ENCODE assay signal across 21 cellular contexts in the genomic region with DNA sequence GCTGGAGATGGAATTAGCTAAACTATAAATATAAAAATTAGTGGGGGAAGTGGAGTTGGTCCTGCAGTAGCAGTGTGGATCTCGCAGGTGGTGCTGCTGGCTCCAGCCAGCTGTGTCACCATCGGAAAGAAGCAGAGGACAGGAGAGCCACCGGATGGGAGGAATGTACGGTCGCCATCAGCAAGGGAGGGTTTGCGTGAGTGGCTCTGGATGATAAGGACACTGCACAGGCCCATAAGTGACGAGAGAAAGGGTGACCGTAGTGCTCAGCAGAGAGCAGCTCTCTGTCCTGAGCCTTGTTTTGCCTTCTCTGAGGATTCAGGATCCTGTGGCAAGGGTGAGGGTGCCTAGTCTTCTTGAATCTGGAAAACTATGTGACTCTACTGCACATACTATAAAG.
A peak's percentile ranks its signal among the peaks of the same experiment; 100 is the strongest.
DNase-seq lines count a peak whose midpoint lies in the region; ATAC-seq and TF ChIP-seq lines count a peak whose summit lies in the region.
"Had no signal": no experiment of that assay in that cellular context is flagged by ENCODE, and none has a peak within 500 bp of the region (broad histone marks: within the 10 kb centered on the region; RNA-seq: fewer than 3 reads in every experiment).

No MANE protein-coding gene starts in this region.

- H3K9me2 ChIP-seq in SK-N-SH: no peaks in the 10 kb centered on the region

- H3K27ac Mint-ChIP-seq in central memory CD8-positive, alpha-beta T cell (ENCODE audit: low read depth): peak overlapping the region; percentile 72
- no peak overlapping the region for H3K27ac Mint-ChIP-seq in natural killer cell treated with Interleukin-12 subunit alpha and Interleukin-12 subunit beta and Interleukin-15 and Interleukin-18, amount 100 ng/mL, for 72 hours
- no peak overlapping the region for H3K27ac Mint-ChIP-seq in CD4-positive, alpha-beta T cell
- H3K27ac Mint-ChIP-seq: B cell; CD4-positive, CD25-positive, alpha-beta regulatory T cell had no signal

- H3K9me3 Mint-ChIP-seq in central memory CD8-positive, alpha-beta T cell: no peaks in the 10 kb centered on the region
- no peaks in the 10 kb centered on the region for H3K9me3 Mint-ChIP-seq in natural killer cell treated with Interleukin-12 subunit alpha and Interleukin-12 subunit beta and Interleukin-15 and Interleukin-18, amount 100 ng/mL, for 72 hours
- no peaks in the 10 kb centered on the region for H3K9me3 Mint-ChIP-seq in CD4-positive, alpha-beta T cell

- H3K9ac ChIP-seq in SK-N-SH: no peak overlapping the region
- H3K9ac ChIP-seq: GM23248 had no signal

- peaks cover 5% of the 10 kb centered on the region for H3K36me3 Mint-ChIP-seq in central memory CD8-positive, alpha-beta T cell (ENCODE audit: insufficient read depth)
- H3K36me3 Mint-ChIP-seq in natural killer cell treated with Interleukin-12 subunit alpha and Interleukin-12 subunit beta and Interleukin-15 and Interleukin-18, amount 100 ng/mL, for 72 hours: no peaks in the 10 kb centered on the region
- H3K36me3 Mint-ChIP-seq in CD4-positive, alpha-beta T cell (ENCODE audit: low read depth): peaks cover 5% of the 10 kb centered on the region

- no peak overlapping the region for H3K4me2 ChIP-seq in SK-N-SH

- H3K9me3 ChIP-seq in SK-N-SH: no peaks in the 10 kb centered on the region
- no peaks in the 10 kb centered on the region for H3K9me3 ChIP-seq in BE2C
- H3K9me3 ChIP-seq in CD4-positive, alpha-beta T cell (ENCODE audit: control insufficient read depth, low read length): no peaks in the 10 kb centered on the region

- peak; percentile 15; the same call in 1 of the 2 replicates for TF ChIP-seq RAD21 in SK-N-SH (IDR thresholded peaks at IDR 0.05; ENCODE audit: low read length)

- POLR2A ChIA-PET in SK-N-SH (lab: Yijun Ruan, JAX): no interaction called here
- POLR2A ChIA-PET in CD4-positive, alpha-beta T cell (lab: Charles Lee): no interaction called here

- no peak overlapping the region for H3K4me3 ChIP-seq in SK-N-SH (ENCODE audit: low read depth in 2 of 2, low read length in 1 of 2)
- H3K4me3 ChIP-seq in BE2C (ENCODE audit: low read depth, low read length): no peak overlapping the region
- H3K4me3 ChIP-seq: GM23248 had no signal

- H3K27me3 ChIP-seq in SK-N-SH (ENCODE audit: insufficient read depth) (no peaks in the 10 kb centered on the region), BE2C (no peaks in the 10 kb centered on the region)
- no peaks in the 10 kb centered on the region for H3K27me3 ChIP-seq in CD4-positive, alpha-beta T cell (ENCODE audit: control insufficient read depth, insufficient read depth, low read length)

- no peaks in the 10 kb centered on the region for H3K27me3 Mint-ChIP-seq in central memory CD8-positive, alpha-beta T cell
- no peaks in the 10 kb centered on the region for H3K27me3 Mint-ChIP-seq in natural killer cell treated with Interleukin-12 subunit alpha and Interleukin-12 subunit beta and Interleukin-15 and Interleukin-18, amount 100 ng/mL, for 72 hours
- H3K27me3 Mint-ChIP-seq in CD4-positive, alpha-beta T cell: no peaks in the 10 kb centered on the region
- H3K27me3 Mint-ChIP-seq: B cell; CD4-positive, CD25-positive, alpha-beta regulatory T cell had no signal

- H3K36me3 ChIP-seq in SK-N-SH (replicated peaks in 1 of 2; ENCODE audit: control insufficient read depth in 1 of 2, insufficient read depth in 2 of 2, low read length in 1 of 2) (no peaks in the 10 kb centered on the region), BE2C (no peaks in the 10 kb centered on the region)

- H3K4me3 Mint-ChIP-seq in central memory CD8-positive, alpha-beta T cell: no peak overlapping the region
- H3K4me3 Mint-ChIP-seq in natural killer cell treated with Interleukin-12 subunit alpha and Interleukin-12 subunit beta and Interleukin-15 and Interleukin-18, amount 100 ng/mL, for 72 hours: no peak overlapping the region
- H3K4me3 Mint-ChIP-seq in CD4-positive, alpha-beta T cell: no peak overlapping the region
- H3K4me3 Mint-ChIP-seq: B cell; CD4-positive, CD25-positive, alpha-beta regulatory T cell had no signal

- no peak overlapping the region for H3K27ac ChIP-seq in SK-N-SH (ENCODE audit: low read depth in 2 of 2, low read length in 1 of 2)
- no peak overlapping the region for H3K27ac ChIP-seq in CD4-positive, alpha-beta T cell (ENCODE audit: low read depth, low read length)
- H3K27ac ChIP-seq: GM23248 had no signal

- WGBS in SK-N-SH (ENCODE audit: low lambda C conversion rate): 89% methylated on average over 8 of the region's 8 CpGs

- H3K79me2 ChIP-seq in SK-N-SH (ENCODE audit: insufficient read depth): no peaks in the 10 kb centered on the region

- TF ChIP-seq CTCF in SK-N-SH (IDR thresholded peaks at IDR 0.05) (no peak), BE2C (IDR thresholded peaks at IDR 0.05; ENCODE audit: low read depth, low read length) (peak; percentile 47)
- no peak for TF ChIP-seq CTCF in CD4-positive, alpha-beta T cell (IDR thresholded peaks at IDR 0.05)

- no peak for DNase-seq in SK-N-SH
- DNase-seq in BE2C: peak; percentile 57
- peak; percentile 32 for DNase-seq in SK-N-DZ (ENCODE audit: low spot score)
- DNase-seq in central memory CD8-positive, alpha-beta T cell (ENCODE audit: low spot score in 2 of 2): no peak
- DNase-seq in natural killer cell treated with Interleukin-12 subunit alpha and Interleukin-12 subunit beta and Interleukin-15 and Interleukin-18, amount 100 ng/mL, for 72 hours (ENCODE audit: low spot score): no peak
- DNase-seq in CD4-positive, alpha-beta T cell: no peak
- DNase-seq: Caco-2; CD4-positive, CD25-positive, alpha-beta regulatory T cell; DMS153; GDM1; GM23248; HCEC 1CT; NCI-H1105 treated with DMSO at 0.1 percent for 48 hours; NCI-H187 treated with DMSO at 0.1 percent for 48 hours; NCI-H345; NCI-H524 treated with DMSO at 0.1 percent for 48 hours; NK-92 treated with Interleukin-12 subunit alpha and Interleukin-12 subunit beta, amount 100 ng/mL, for 24 hours; SHP77 had no signal

- H2AFZ ChIP-seq in SK-N-SH (ENCODE audit: low read depth): no peak overlapping the region
- H2AFZ ChIP-seq: GM23248 had no signal

- CTCF ChIA-PET in SK-N-SH (lab: Yijun Ruan, JAX): interaction anchor here (0.6 kb wide), 1 partner anchor 508 kb away, joined by 3 read pairs; no protein-coding TSS in a partner anchor
- CTCF ChIA-PET in CD4-positive, alpha-beta T cell (lab: Charles Lee): no interaction called here

- intact Hi-C loops in CD4-positive, alpha-beta T cell (cut with DNase I, micrococcal nuclease): no loop called here

- no peaks in the 10 kb centered on the region for H4K20me1 ChIP-seq in SK-N-SH (ENCODE audit: insufficient read depth)

- no peak for TF ChIP-seq EP300 in SK-N-SH (IDR thresholded peaks at IDR 0.05; ENCODE audit: borderline replicate concordance in 1 of 2, low read depth in 1 of 2, low read length in 1 of 2)

- no peaks in the 10 kb centered on the region for H3F3A ChIP-seq in SK-N-SH (replicated peaks; ENCODE audit: insufficient read depth)

- H3K4me1 Mint-ChIP-seq in central memory CD8-positive, alpha-beta T cell: peaks cover 9% of the 10 kb centered on the region
- peaks cover 5 to 8% of the 10 kb centered on the region in 2 donors for H3K4me1 Mint-ChIP-seq in natural killer cell treated with Interleukin-12 subunit alpha and Interleukin-12 subunit beta and Interleukin-15 and Interleukin-18, amount 100 ng/mL, for 72 hours (ENCODE audit: low read depth in 2 of 2)
- no peaks in the 10 kb centered on the region for H3K4me1 Mint-ChIP-seq in CD4-positive, alpha-beta T cell (ENCODE audit: low read depth)

- H3K4me1 ChIP-seq in SK-N-SH (ENCODE audit: control insufficient read depth in 1 of 2, insufficient read depth in 2 of 2, low read depth in 1 of 2, low read length in 1 of 2): peaks cover 0 to 12% of the 10 kb centered on the region in 2 experiments; a peak in 1 of 4 replicates
- H3K4me1 ChIP-seq in BE2C: no peaks in the 10 kb centered on the region
- H3K4me1 ChIP-seq: Caco-2 had no signal

- ATAC-seq in SK-N-SH treated with all-trans-retinoic acid at 6 μM for 48 hours (no peak), HG03196 (IDR thresholded peaks at IDR 0.05; ENCODE audit: unreplicated experiment) (no peak)
- ATAC-seq in central memory CD8-positive, alpha-beta T cell (replicated peaks; ENCODE audit: extremely low read depth, poor library complexity, severe bottlenecking): no peak
- ATAC-seq in natural killer cell treated with Interleukin-12 subunit alpha and Interleukin-12 subunit beta and Interleukin-15 and Interleukin-18, amount 100 ng/mL, for 72 hours: no peak
- ATAC-seq in CD4-positive, alpha-beta T cell (ENCODE audit: poor library complexity): no peak

TF ChIP-seq in SK-N-SH, 30 proteins besides CTCF, POLR2A, EP300 and RAD21 (continues in another document):
- TF ChIP-seq RXRA (IDR thresholded peaks at IDR 0.05; ENCODE audit: borderline replicate concordance, low read depth) (no peak), SIN3A (IDR thresholded peaks at IDR 0.05; ENCODE audit: borderline replicate concordance, low read depth, low read length) (no peak), JUND (IDR thresholded peaks at IDR 0.05) (no peak), RFX5 (IDR thresholded peaks at IDR 0.05; ENCODE audit: low read length) (no peak)
- TF ChIP-seq, protein P1, sequence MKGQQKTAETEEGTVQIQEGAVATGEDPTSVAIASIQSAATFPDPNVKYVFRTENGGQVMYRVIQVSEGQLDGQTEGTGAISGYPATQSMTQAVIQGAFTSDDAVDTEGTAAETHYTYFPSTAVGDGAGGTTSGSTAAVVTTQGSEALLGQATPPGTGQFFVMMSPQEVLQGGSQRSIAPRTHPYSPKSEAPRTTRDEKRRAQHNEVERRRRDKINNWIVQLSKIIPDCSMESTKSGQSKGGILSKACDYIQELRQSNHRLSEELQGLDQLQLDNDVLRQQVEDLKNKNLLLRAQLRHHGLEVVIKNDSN (IDR thresholded peaks at IDR 0.05; ENCODE audit: borderline replicate concordance, low read depth): no peak

TF ChIP-seq in SK-N-SH treated with all-trans-retinoic acid at 6 μM for 48 hours, 23 proteins besides CTCF, POLR2A, EP300 and RAD21 (continues in another document):
- TF ChIP-seq ZFP30 (CRISPR knock-in tag; IDR thresholded peaks at IDR 0.05): no peak
- TF ChIP-seq ZFP3 (CRISPR knock-in tag; IDR thresholded peaks at IDR 0.05): no peak
- TF ChIP-seq, protein P2, sequence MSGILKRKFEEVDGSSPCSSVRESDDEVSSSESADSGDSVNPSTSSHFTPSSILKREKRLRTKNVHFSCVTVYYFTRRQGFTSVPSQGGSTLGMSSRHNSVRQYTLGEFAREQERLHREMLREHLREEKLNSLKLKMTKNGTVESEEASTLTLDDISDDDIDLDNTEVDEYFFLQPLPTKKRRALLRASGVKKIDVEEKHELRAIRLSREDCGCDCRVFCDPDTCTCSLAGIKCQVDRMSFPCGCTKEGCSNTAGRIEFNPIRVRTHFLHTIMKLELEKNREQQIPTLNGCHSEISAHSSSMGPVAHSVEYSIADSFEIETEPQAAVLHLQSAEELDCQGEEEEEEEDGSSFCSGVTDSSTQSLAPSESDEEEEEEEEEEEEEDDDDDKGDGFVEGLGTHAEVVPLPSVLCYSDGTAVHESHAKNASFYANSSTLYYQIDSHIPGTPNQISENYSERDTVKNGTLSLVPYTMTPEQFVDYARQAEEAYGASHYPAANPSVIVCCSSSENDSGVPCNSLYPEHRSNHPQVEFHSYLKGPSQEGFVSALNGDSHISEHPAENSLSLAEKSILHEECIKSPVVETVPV (CRISPR knock-in tag; IDR thresholded peaks at IDR 0.05): no peak

Comparison
In these comparisons a context has a peak if more than half of its experiments do, and no peak if none do; other contexts are left out.
1. DNase-seq: peak in BE2C (single experiment) and SK-N-DZ (single experiment); none in SK-N-SH (single experiment), central memory CD8-positive, alpha-beta T cell (0 of 2), natural killer cell treated with Interleukin-12 subunit alpha and Interleukin-12 subunit beta and Interleukin-15 and Interleukin-18, amount 100 ng/mL, for 72 hours (single experiment) and CD4-positive, alpha-beta T cell (0 of 10).